28 cellular contexts compared by ENCODE assay signal in the genomic region with DNA sequence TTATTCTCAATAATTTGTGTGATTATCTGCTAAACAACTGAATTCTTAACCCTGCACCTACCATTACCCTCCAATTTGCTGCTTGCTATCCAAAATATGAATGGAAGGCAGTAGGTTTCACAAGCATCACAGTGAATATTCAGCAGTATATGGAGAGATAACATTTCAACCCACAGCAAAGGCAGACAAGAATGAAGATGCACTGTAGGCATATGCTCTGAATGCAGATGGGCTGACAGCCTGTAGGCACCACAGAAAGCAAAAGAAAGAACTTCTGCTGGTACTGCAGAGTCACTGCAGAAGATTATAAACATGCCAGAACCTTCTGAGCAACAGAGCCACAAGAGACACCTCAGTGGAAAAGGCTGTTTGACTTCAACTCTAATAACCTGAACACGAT.
"Had no signal": no experiment of that assay in that cellular context is flagged by ENCODE, and none has a peak within 500 bp of the region (broad histone marks: within the 10 kb centered on the region; RNA-seq: fewer than 3 reads in every experiment).

No MANE protein-coding gene starts in this region.

- H2AFZ ChIP-seq: neural progenitor cell, parathyroid adenoma had no signal

- H3K27ac ChIP-seq: neural progenitor cell, ovary, parathyroid adenoma, psoas muscle, right lobe of liver, sigmoid colon, stomach, thoracic aorta, thyroid gland, tibial nerve, upper lobe of right lung, vagina had no signal

- H3K79me2 ChIP-seq: parathyroid adenoma had no signal

- H3K9ac ChIP-seq: neural progenitor cell, parathyroid adenoma had no signal

- H3K27me3 ChIP-seq: neural progenitor cell, ovary, right lobe of liver, sigmoid colon, stomach, thyroid gland, tibial nerve, upper lobe of right lung, vagina had no signal

- H3K9me3 Mint-ChIP-seq: natural killer cell; neural progenitor cell; stimulated activated effector memory CD8-positive, alpha-beta T cell treated with anti-CD3 and anti-CD28 coated beads, Interleukin-12 subunit alpha, Interleukin-12 subunit beta, amount 100 ng/mL, for 72 hours; stimulated activated naive CD8-positive, alpha-beta T cell treated with anti-CD3 and anti-CD28 coated beads, Interleukin-15, Interleukin-2, amounts not matched to agents 100 ng/mL and 50 ng/mL, for 24 hours; type B pancreatic cell had no signal

- H3K4me1 ChIP-seq: neural progenitor cell, parathyroid adenoma, right lobe of liver, sigmoid colon, thyroid gland, tibial nerve, upper lobe of right lung, vagina had no signal

- H3K4me2 ChIP-seq: neural progenitor cell had no signal

- H3K36me3 ChIP-seq: neural progenitor cell, ovary, right lobe of liver, sigmoid colon, thoracic aorta, thyroid gland, upper lobe of right lung, vagina had no signal

- H3K27ac Mint-ChIP-seq: natural killer cell; nephron; neural progenitor cell; progenitor cell of endocrine pancreas; stimulated activated effector memory CD8-positive, alpha-beta T cell treated with anti-CD3 and anti-CD28 coated beads, Interleukin-12 subunit alpha, Interleukin-12 subunit beta, amount 100 ng/mL, for 72 hours; stimulated activated naive B cell treated with anti-CD40 and anti-IgM and Interleukin-4, amounts not matched to agents 10 μg/mL and 1 μg/mL and 100 μg/mL, for 72 hours; stimulated activated naive CD8-positive, alpha-beta T cell treated with anti-CD3 and anti-CD28 coated beads, Interleukin-15, Interleukin-2, amounts not matched to agents 100 ng/mL and 50 ng/mL, for 24 hours; type B pancreatic cell had no signal

- DNase-seq: natural killer cell; occipital lobe; ovary; posterior cingulate gyrus; psoas muscle; right cardiac atrium; right lobe of liver; sigmoid colon; small intestine; stimulated activated CD4-positive, alpha-beta T cell treated with anti-CD3 and anti-CD28 coated beads, Interleukin-15, amount 100 ng/mL, for 24 hours; stimulated activated CD4-positive, alpha-beta T cell treated with anti-CD3 and anti-CD28 coated beads, Interleukin-2, amount 100 ng/mL, for 24 hours; stimulated activated CD4-positive, alpha-beta T cell treated with anti-CD3 and anti-CD28 coated beads, Interleukin-2, amount 100 ng/mL, for 48 hours; stimulated activated CD4-positive, alpha-beta T cell treated with anti-CD3 and anti-CD28 coated beads, Interleukin-4, amount 100 ng/mL, for 24 hours; stimulated activated naive B cell treated with anti-CD40 and anti-IgM and Interleukin-4, amounts not matched to agents 10 μg/mL and 1 μg/mL and 100 μg/mL, for 72 hours; stimulated activated naive CD4-positive, alpha-beta T cell treated with Interleukin-2 at 50 U/mL for 16 hours; stomach; thyroid gland; upper lobe of right lung had no signal

- H3K4me3 ChIP-seq: neural progenitor cell, ovary, psoas muscle, right lobe of liver, sigmoid colon, stomach, thoracic aorta, thyroid gland, tibial nerve, upper lobe of right lung, vagina had no signal

- FAIRE-seq: small intestine had no signal

- H3K27me3 Mint-ChIP-seq: progenitor cell of endocrine pancreas; stimulated activated naive B cell treated with anti-CD40 and anti-IgM and Interleukin-4, amounts not matched to agents 10 μg/mL and 1 μg/mL and 100 μg/mL, for 72 hours; stimulated activated naive CD8-positive, alpha-beta T cell treated with anti-CD3 and anti-CD28 coated beads, Interleukin-15, Interleukin-2, amounts not matched to agents 100 ng/mL and 50 ng/mL, for 24 hours; type B pancreatic cell had no signal

- H3K36me3 Mint-ChIP-seq: natural killer cell; neural progenitor cell; stimulated activated effector memory CD8-positive, alpha-beta T cell treated with anti-CD3 and anti-CD28 coated beads, Interleukin-12 subunit alpha, Interleukin-12 subunit beta, amount 100 ng/mL, for 72 hours had no signal

- H3K4me3 Mint-ChIP-seq: natural killer cell; nephron; neural progenitor cell; stimulated activated effector memory CD8-positive, alpha-beta T cell treated with anti-CD3 and anti-CD28 coated beads, Interleukin-12 subunit alpha, Interleukin-12 subunit beta, amount 100 ng/mL, for 72 hours; stimulated activated naive B cell treated with anti-CD40 and anti-IgM and Interleukin-4, amounts not matched to agents 10 μg/mL and 1 μg/mL and 100 μg/mL, for 72 hours; stimulated activated naive CD8-positive, alpha-beta T cell treated with anti-CD3 and anti-CD28 coated beads, Interleukin-15, Interleukin-2, amounts not matched to agents 100 ng/mL and 50 ng/mL, for 24 hours; type B pancreatic cell had no signal

- H3K9me3 ChIP-seq: ovary, psoas muscle, right lobe of liver, sigmoid colon, stomach, thoracic aorta, thyroid gland, tibial nerve, upper lobe of right lung, vagina had no signal

- H3K4me1 Mint-ChIP-seq: natural killer cell; stimulated activated effector memory CD8-positive, alpha-beta T cell treated with anti-CD3 and anti-CD28 coated beads, Interleukin-12 subunit alpha, Interleukin-12 subunit beta, amount 100 ng/mL, for 72 hours had no signal
